Comparison of ENCODE assay signal across 22 cellular contexts in genomic region chr4:78022517-78022916, GRCh38.
DNase-seq lines count a peak whose midpoint lies in the region; ATAC-seq and TF ChIP-seq lines count a peak whose summit lies in the region.
"Had no signal": no experiment of that assay in that cellular context is flagged by ENCODE, and none has a peak within 500 bp of the region (broad histone marks: within the 10 kb centered on the region; RNA-seq: fewer than 3 reads in every experiment).

No MANE protein-coding gene starts in this region.

- DNase-seq in DMS 273 (lab: John Stamatoyannopoulos, UW; ENCODE audit: unreplicated experiment), result peak; percentile 2
- DNase-seq in DMS 273 treated with DMSO at 0.1 percent for 48 hours (lab: John Stamatoyannopoulos, UW), result no peak
- peak; percentile 28 for DNase-seq in NCI-H1105 (lab: John Stamatoyannopoulos, UW)
- no peak for DNase-seq in retinal pigment epithelial cell (ENCODE audit: low read depth)
- DNase-seq in NCI-H1930 (lab: John Stamatoyannopoulos, UW), result no peak
- DNase-seq: activated CD4-positive, alpha-beta memory T cell treated with anti-CD3 and anti-CD28 coated beads for 36 hours; CD8-positive, alpha-beta memory T cell; central memory CD4-positive, alpha-beta T cell; dermis blood vessel endothelial cell; Karpas-422; kidney glomerular epithelial cell; NCI-H2107; NCI-H526; SHP77 treated with DMSO at 0.1 percent for 48 hours; stimulated activated naive CD8-positive, alpha-beta T cell treated with anti-CD3 and anti-CD28 coated beads, Interleukin-15, amount 100 ng/mL, for 72 hours; T-cell; tibial artery had no signal

- H3K4me3 ChIP-seq in retinal pigment epithelial cell (ENCODE audit: low read length), result no peak overlapping the region
- H3K4me3 ChIP-seq: GM12878, tibial artery had no signal

- ATAC-seq in HG02981 (IDR thresholded peaks at IDR 0.05; ENCODE audit: unreplicated experiment) (no peak), HG03196 (IDR thresholded peaks at IDR 0.05; ENCODE audit: unreplicated experiment) (no peak)
- ATAC-seq: GM12878; stimulated activated naive CD8-positive, alpha-beta T cell treated with anti-CD3 and anti-CD28 coated beads, Interleukin-15, amount 100 ng/mL, for 72 hours; T-cell had no signal

- TF ChIP-seq CTCF in VCaP (conservative IDR thresholded peaks at IDR 0.05) (peak; percentile 63), retinal pigment epithelial cell (conservative IDR thresholded peaks at IDR 0.05; ENCODE audit: low read depth, low read length) (peak; percentile 18)

- no peak overlapping the region for H3K27ac ChIP-seq in VCaP
- H3K27ac ChIP-seq: 22Rv1, tibial artery had no signal

Comparison
In these comparisons a context has a peak if more than half of its experiments do, and no peak if none do; other contexts are left out.
1. DNase-seq: peak in DMS 273 (single experiment) and NCI-H1105 (single experiment); none in DMS 273 treated with DMSO at 0.1 percent for 48 hours (single experiment), retinal pigment epithelial cell (single experiment) and NCI-H1930 (0 of 2).